22 cellular contexts compared by ENCODE assay signal in genomic region chr18:78827141-78827540, GRCh38.
DNase-seq lines count a peak whose midpoint lies in the region; ATAC-seq and TF ChIP-seq lines count a peak whose summit lies in the region.
"Had no signal": no experiment of that assay in that cellular context is flagged by ENCODE, and none has a peak within 500 bp of the region (broad histone marks: within the 10 kb centered on the region; RNA-seq: fewer than 3 reads in every experiment).

No MANE protein-coding gene starts in this region.

- no CpG with 5 or more reads among the region's 10 CpGs for WGBS in neuronal stem cell (ENCODE audit: extremely low coverage in 2 of 2, insufficient read length in 2 of 2, insufficient replicate concordance in 1 of 2), 2 donors
- WGBS in lower leg skin, 2 donors, result 80 to 81% methylated on average over 10 of the region's 10 CpGs

- H4K91ac ChIP-seq in neuronal stem cell (ENCODE audit: low read depth, low read length, poor library complexity), result no peak overlapping the region

- ATAC-seq in GM21515 (IDR thresholded peaks at IDR 0.05; ENCODE audit: unreplicated experiment), result no peak

- H2BK15ac ChIP-seq in neuronal stem cell (ENCODE audit: low read length), result no peak overlapping the region

- no peak overlapping the region for H2BK120ac ChIP-seq in neuronal stem cell (ENCODE audit: low read depth, low read length)

- no peak for DNase-seq in endothelial cell (ENCODE audit: low spot score)
- no peak for DNase-seq in neuronal stem cell (ENCODE audit: low spot score)
- DNase-seq in GF-D8 (lab: John Stamatoyannopoulos, UW), result no peak
- DNase-seq in lower leg skin (ENCODE audit: low spot score in 2 of 2), result no peak
- DNase-seq: 8988T; ACHN; BE2C; C1 segment of cervical spinal cord; CD4-positive, alpha-beta memory T cell; CD4-positive, CD25-positive, alpha-beta regulatory T cell; CD8-positive, alpha-beta memory T cell; COR-L47; DMS 273 treated with DMSO at 0.1 percent for 48 hours; DMS153; DMS53; DMS79; DND-41; EL; GDM1 had no signal

- peak overlapping the region; percentile 39 for H3K18ac ChIP-seq in neuronal stem cell (ENCODE audit: low read length)

- H3K4me2 ChIP-seq in neuronal stem cell (ENCODE audit: insufficient read depth, low read length, poor library complexity, severe bottlenecking), result no peak overlapping the region
- H3K4me2 ChIP-seq: BLaER1 had no signal

- peaks cover 0 to 19% of the 10 kb centered on the region in 2 donors for H3K4me1 ChIP-seq in neuronal stem cell (ENCODE audit: control insufficient read depth in 2 of 2, insufficient read depth in 1 of 2, low read depth in 1 of 2, low read length in 2 of 2)
- H3K4me1 ChIP-seq: BE2C, BLaER1 had no signal

- H2BK12ac ChIP-seq in neuronal stem cell (ENCODE audit: low read length), result no peak overlapping the region

- no peak overlapping the region for H3K23ac ChIP-seq in neuronal stem cell (ENCODE audit: low read depth, low read length, poor library complexity)

- TF ChIP-seq CTCF in endothelial cell (IDR thresholded peaks at IDR 0.05; ENCODE audit: unreplicated experiment) (no peak), lower leg skin (IDR thresholded peaks at IDR 0.05) (no peak)

- H3K27ac ChIP-seq in neuronal stem cell (replicated peaks; ENCODE audit: low read length), result no peak overlapping the region
- H3K27ac ChIP-seq: BLaER1 had no signal

- H3K36me3 ChIP-seq in neuronal stem cell (replicated peaks in 1 of 2; ENCODE audit: control insufficient read depth in 2 of 2, insufficient read depth in 2 of 2, low read length in 2 of 2), result no peaks in the 10 kb centered on the region
- H3K36me3 ChIP-seq: BE2C, BLaER1 had no signal

- peak overlapping the region; percentile 57 for H2AK5ac ChIP-seq in neuronal stem cell (ENCODE audit: low read depth, low read length)

- H4K8ac ChIP-seq in neuronal stem cell (ENCODE audit: low read depth, low read length), result no peak overlapping the region

- H3K4me1 Mint-ChIP-seq in endothelial cell (ENCODE audit: unreplicated experiment), result no peaks in the 10 kb centered on the region
- H3K4me1 Mint-ChIP-seq: CD14-positive monocyte; CD8-positive, alpha-beta memory T cell had no signal

- peak overlapping the region; percentile 0 for H3K4me3 Mint-ChIP-seq in endothelial cell (ENCODE audit: unreplicated experiment)
- H3K4me3 Mint-ChIP-seq: CD14-positive monocyte; CD4-positive, alpha-beta memory T cell; CD4-positive, CD25-positive, alpha-beta regulatory T cell; CD8-positive, alpha-beta memory T cell had no signal

- peak overlapping the region; percentile 43 for H2BK5ac ChIP-seq in neuronal stem cell (ENCODE audit: low read length)

- H3K27ac Mint-ChIP-seq in endothelial cell (ENCODE audit: unreplicated experiment), result no peak overlapping the region
- H3K27ac Mint-ChIP-seq: CD14-positive monocyte; CD4-positive, alpha-beta memory T cell; CD4-positive, CD25-positive, alpha-beta regulatory T cell; CD8-positive, alpha-beta memory T cell had no signal

- no peak overlapping the region for H3K9ac ChIP-seq in neuronal stem cell (ENCODE audit: low read depth, low read length, poor library complexity)
- H3K9ac ChIP-seq: BLaER1 had no signal

- H3K27me3 ChIP-seq in neuronal stem cell (ENCODE audit: control insufficient read depth in 3 of 3, insufficient read depth in 3 of 3, low read depth in 1 of 3, low read length in 3 of 3), result peaks cover 0 to 3% (median 0%) of the 10 kb centered on the region in 3 experiments
- H3K27me3 ChIP-seq: BLaER1 had no signal

- no peak overlapping the region for H3K4me3 ChIP-seq in neuronal stem cell (ENCODE audit: low read length in 2 of 2)
- no peak overlapping the region for H3K4me3 ChIP-seq in lower leg skin (ENCODE audit: low read depth, poor library complexity, severe bottlenecking)
- H3K4me3 ChIP-seq: BLaER1 had no signal

- H3K9me3 ChIP-seq in neuronal stem cell (replicated peaks in 1 of 2; ENCODE audit: control insufficient read depth in 2 of 2, insufficient read depth in 1 of 2, low read depth in 1 of 2, low read length in 2 of 2), result no peaks in the 10 kb centered on the region
- H3K9me3 ChIP-seq: BE2C had no signal

- intact Hi-C loops in lower leg skin (cut with DNase I; ENCODE audit: low total_unique reads), result no loop called here

- no peak overlapping the region for H3K14ac ChIP-seq in neuronal stem cell (ENCODE audit: low read length)

- H3K36me3 Mint-ChIP-seq in endothelial cell (ENCODE audit: low read depth, unreplicated experiment), result peaks cover 22% of the 10 kb centered on the region
- H3K36me3 Mint-ChIP-seq: CD14-positive monocyte; CD4-positive, alpha-beta memory T cell; CD4-positive, CD25-positive, alpha-beta regulatory T cell; CD8-positive, alpha-beta memory T cell had no signal

- peaks cover 7% of the 10 kb centered on the region for H3K27me3 Mint-ChIP-seq in endothelial cell (ENCODE audit: unreplicated experiment)
- H3K27me3 Mint-ChIP-seq: CD4-positive, CD25-positive, alpha-beta regulatory T cell had no signal

- H3K79me1 ChIP-seq in neuronal stem cell (ENCODE audit: low read depth, low read length), result no peaks in the 10 kb centered on the region

- H2AFZ ChIP-seq in neuronal stem cell (ENCODE audit: low read length), result no peak overlapping the region

- TF ChIP-seq POLR2A in lower leg skin (IDR thresholded peaks at IDR 0.05), result no peak

- H3K9me3 Mint-ChIP-seq in endothelial cell (ENCODE audit: unreplicated experiment), result peaks cover 61% of the 10 kb centered on the region

- H3K4ac ChIP-seq in neuronal stem cell (ENCODE audit: low read length), result no peak overlapping the region
